2 cellular contexts compared by ENCODE assay signal in the genomic region with DNA sequence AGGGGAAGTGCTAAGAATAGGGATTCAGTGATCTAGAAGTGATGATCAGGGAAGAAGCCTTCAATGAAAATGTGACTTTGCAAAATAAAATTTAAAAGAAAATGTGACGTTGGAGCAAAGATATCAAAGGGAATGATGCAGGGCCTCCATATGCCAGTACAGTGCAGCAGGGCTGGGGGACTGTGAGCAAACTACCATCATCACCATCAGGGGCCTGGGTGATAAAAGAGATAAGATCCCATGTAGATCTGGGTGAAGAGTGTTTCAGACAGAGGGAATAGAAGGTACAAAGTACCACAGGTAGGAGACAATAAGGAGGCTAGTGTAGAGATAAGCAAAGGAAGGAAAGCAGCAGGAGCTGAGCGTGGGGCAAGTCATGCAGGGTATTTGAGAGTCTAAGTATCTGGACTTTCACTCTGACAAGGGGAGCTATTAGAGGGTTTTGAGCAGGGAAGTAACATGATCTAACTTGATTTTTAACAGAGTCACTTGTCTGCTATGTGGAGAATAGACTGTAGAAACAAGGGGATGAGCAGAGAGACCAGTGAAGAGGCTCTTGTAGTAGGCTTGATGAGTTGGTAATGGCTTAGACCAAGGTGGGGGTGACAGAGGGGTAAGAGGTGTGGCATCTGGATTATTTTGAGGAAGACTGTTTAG.
TF ChIP-seq lines count a peak whose summit lies in the region.

No MANE protein-coding gene starts in this region.

TF ChIP-seq in SK-N-SH treated with all-trans-retinoic acid at 6 μM for 48 hours, 23 proteins besides CTCF, POLR2A, EP300 and RAD21 (continued from another document):
- no peak for TF ChIP-seq TSHZ2 (CRISPR knock-in tag; IDR thresholded peaks at IDR 0.05)
- TF ChIP-seq ZC3H10 (CRISPR knock-in tag; IDR thresholded peaks at IDR 0.05) = no peak
- TF ChIP-seq PPARA (CRISPR knock-in tag; IDR thresholded peaks at IDR 0.05; ENCODE audit: borderline replicate concordance) = no peak
- TF ChIP-seq ISL1 (CRISPR knock-in tag; IDR thresholded peaks at IDR 0.05) = no peak
- no peak for TF ChIP-seq GLIS3 (CRISPR knock-in tag; IDR thresholded peaks at IDR 0.05)
- no peak for TF ChIP-seq PATZ1 (CRISPR knock-in tag; IDR thresholded peaks at IDR 0.05; ENCODE audit: borderline replicate concordance)
- TF ChIP-seq, protein P1, sequence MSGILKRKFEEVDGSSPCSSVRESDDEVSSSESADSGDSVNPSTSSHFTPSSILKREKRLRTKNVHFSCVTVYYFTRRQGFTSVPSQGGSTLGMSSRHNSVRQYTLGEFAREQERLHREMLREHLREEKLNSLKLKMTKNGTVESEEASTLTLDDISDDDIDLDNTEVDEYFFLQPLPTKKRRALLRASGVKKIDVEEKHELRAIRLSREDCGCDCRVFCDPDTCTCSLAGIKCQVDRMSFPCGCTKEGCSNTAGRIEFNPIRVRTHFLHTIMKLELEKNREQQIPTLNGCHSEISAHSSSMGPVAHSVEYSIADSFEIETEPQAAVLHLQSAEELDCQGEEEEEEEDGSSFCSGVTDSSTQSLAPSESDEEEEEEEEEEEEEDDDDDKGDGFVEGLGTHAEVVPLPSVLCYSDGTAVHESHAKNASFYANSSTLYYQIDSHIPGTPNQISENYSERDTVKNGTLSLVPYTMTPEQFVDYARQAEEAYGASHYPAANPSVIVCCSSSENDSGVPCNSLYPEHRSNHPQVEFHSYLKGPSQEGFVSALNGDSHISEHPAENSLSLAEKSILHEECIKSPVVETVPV (CRISPR knock-in tag; IDR thresholded peaks at IDR 0.05) = no peak
TF ChIP-seq in SK-N-SH treated with all-trans-retinoic acid at 6 μM for 48 hours: peak in this region for 0.

TF ChIP-seq in SK-N-SH, 30 proteins besides CTCF, POLR2A, EP300 and RAD21 (continued from another document):
- TF ChIP-seq, protein P2, sequence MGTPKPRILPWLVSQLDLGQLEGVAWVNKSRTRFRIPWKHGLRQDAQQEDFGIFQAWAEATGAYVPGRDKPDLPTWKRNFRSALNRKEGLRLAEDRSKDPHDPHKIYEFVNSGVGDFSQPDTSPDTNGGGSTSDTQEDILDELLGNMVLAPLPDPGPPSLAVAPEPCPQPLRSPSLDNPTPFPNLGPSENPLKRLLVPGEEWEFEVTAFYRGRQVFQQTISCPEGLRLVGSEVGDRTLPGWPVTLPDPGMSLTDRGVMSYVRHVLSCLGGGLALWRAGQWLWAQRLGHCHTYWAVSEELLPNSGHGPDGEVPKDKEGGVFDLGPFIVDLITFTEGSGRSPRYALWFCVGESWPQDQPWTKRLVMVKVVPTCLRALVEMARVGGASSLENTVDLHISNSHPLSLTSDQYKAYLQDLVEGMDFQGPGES (IDR thresholded peaks at IDR 0.05; ENCODE audit: low read depth, low read length) = no peak
- no peak for TF ChIP-seq POLR2AphosphoS5 (IDR thresholded peaks at IDR 0.05; ENCODE audit: low read depth, low read length)
- no peak for TF ChIP-seq RCOR1 (IDR thresholded peaks at IDR 0.05; ENCODE audit: low read length)
- TF ChIP-seq GABPA (IDR thresholded peaks at IDR 0.05; ENCODE audit: low read depth) = no peak
- TF ChIP-seq FOXM1 (IDR thresholded peaks at IDR 0.05; ENCODE audit: low read depth) = no peak
- TF ChIP-seq NRF1 (IDR thresholded peaks at IDR 0.05; ENCODE audit: low read depth, low read length) = no peak
- TF ChIP-seq NFIC (IDR thresholded peaks at IDR 0.05; ENCODE audit: borderline replicate concordance) = no peak
- TF ChIP-seq, protein P3, sequence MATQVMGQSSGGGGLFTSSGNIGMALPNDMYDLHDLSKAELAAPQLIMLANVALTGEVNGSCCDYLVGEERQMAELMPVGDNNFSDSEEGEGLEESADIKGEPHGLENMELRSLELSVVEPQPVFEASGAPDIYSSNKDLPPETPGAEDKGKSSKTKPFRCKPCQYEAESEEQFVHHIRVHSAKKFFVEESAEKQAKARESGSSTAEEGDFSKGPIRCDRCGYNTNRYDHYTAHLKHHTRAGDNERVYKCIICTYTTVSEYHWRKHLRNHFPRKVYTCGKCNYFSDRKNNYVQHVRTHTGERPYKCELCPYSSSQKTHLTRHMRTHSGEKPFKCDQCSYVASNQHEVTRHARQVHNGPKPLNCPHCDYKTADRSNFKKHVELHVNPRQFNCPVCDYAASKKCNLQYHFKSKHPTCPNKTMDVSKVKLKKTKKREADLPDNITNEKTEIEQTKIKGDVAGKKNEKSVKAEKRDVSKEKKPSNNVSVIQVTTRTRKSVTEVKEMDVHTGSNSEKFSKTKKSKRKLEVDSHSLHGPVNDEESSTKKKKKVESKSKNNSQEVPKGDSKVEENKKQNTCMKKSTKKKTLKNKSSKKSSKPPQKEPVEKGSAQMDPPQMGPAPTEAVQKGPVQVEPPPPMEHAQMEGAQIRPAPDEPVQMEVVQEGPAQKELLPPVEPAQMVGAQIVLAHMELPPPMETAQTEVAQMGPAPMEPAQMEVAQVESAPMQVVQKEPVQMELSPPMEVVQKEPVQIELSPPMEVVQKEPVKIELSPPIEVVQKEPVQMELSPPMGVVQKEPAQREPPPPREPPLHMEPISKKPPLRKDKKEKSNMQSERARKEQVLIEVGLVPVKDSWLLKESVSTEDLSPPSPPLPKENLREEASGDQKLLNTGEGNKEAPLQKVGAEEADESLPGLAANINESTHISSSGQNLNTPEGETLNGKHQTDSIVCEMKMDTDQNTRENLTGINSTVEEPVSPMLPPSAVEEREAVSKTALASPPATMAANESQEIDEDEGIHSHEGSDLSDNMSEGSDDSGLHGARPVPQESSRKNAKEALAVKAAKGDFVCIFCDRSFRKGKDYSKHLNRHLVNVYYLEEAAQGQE (IDR thresholded peaks at IDR 0.05; ENCODE audit: low read depth, low read length) = no peak
- TF ChIP-seq, protein P4, sequence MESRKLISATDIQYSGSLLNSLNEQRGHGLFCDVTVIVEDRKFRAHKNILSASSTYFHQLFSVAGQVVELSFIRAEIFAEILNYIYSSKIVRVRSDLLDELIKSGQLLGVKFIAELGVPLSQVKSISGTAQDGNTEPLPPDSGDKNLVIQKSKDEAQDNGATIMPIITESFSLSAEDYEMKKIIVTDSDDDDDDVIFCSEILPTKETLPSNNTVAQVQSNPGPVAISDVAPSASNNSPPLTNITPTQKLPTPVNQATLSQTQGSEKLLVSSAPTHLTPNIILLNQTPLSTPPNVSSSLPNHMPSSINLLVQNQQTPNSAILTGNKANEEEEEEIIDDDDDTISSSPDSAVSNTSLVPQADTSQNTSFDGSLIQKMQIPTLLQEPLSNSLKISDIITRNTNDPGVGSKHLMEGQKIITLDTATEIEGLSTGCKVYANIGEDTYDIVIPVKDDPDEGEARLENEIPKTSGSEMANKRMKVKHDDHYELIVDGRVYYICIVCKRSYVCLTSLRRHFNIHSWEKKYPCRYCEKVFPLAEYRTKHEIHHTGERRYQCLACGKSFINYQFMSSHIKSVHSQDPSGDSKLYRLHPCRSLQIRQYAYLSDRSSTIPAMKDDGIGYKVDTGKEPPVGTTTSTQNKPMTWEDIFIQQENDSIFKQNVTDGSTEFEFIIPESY (IDR thresholded peaks at IDR 0.05; ENCODE audit: borderline replicate concordance, low read depth) = no peak
